21 cellular contexts compared by ENCODE assay signal in genomic region chr10:118953598-118953997, GRCh38.
"Had no signal": no experiment of that assay in that cellular context is flagged by ENCODE, and none has a peak within 500 bp of the region (broad histone marks: within the 10 kb centered on the region; RNA-seq: fewer than 3 reads in every experiment).

No MANE protein-coding gene starts in this region.

- H3K27ac ChIP-seq: body of pancreas, epithelial cell of prostate, hepatocyte, spleen, transverse colon had no signal

- H2AFZ ChIP-seq: hepatocyte had no signal

- H3K79me2 ChIP-seq: hepatocyte had no signal

- H3K9me3 ChIP-seq: body of pancreas, spleen, transverse colon had no signal

- ATAC-seq: activated naive CD4-positive, alpha-beta T cell treated with anti-CD3 and anti-CD28 coated beads, Interleukin-2, amount 50 U/mL, for 72 hours; body of pancreas; left colon; naive thymus-derived CD8-positive, alpha-beta T cell; WTC11 had no signal

- DNase-seq: activated CD4-positive, alpha-beta memory T cell treated with anti-CD3 and anti-CD28 coated beads, Interleukin-2, amount 10 ng/mL, durations not matched to agents 7 days and 5 days; activated CD4-positive, alpha-beta T cell treated with anti-CD3 and anti-CD28 coated beads for 1 hour; activated CD4-positive, alpha-beta T cell treated with anti-CD3 and anti-CD28 coated beads, Interleukin-2, amount 10 ng/mL, durations not matched to agents 7 days and 5 days; activated naive CD4-positive, alpha-beta T cell; activated T-cell treated with anti-CD3 and anti-CD28 coated beads, Interleukin-2, amount 50 U/mL, for 48 hours; dermis blood vessel endothelial cell; effector CD8-positive, alpha-beta T cell; glutamatergic neuron; left colon; naive thymus-derived CD8-positive, alpha-beta T cell; spleen; stimulated activated naive CD4-positive, alpha-beta T cell; T-helper 2 cell; transverse colon had no signal

- H3K4me1 Mint-ChIP-seq: activated CD4-positive, alpha-beta T cell treated with anti-CD3 and anti-CD28 coated beads, Interleukin-2, amount 10 ng/mL, durations not matched to agents 7 days and 5 days; naive thymus-derived CD8-positive, alpha-beta T cell had no signal

- H3K4me1 ChIP-seq: body of pancreas had no signal

- H3K27me3 ChIP-seq: body of pancreas, hepatocyte, spleen, transverse colon had no signal

- H3K36me3 Mint-ChIP-seq: activated naive CD4-positive, alpha-beta T cell treated with anti-CD3 and anti-CD28 coated beads, Interleukin-2, amount 50 U/mL, for 72 hours; naive thymus-derived CD8-positive, alpha-beta T cell; WTC11 had no signal

- H3K27ac Mint-ChIP-seq: activated CD4-positive, alpha-beta memory T cell treated with anti-CD3 and anti-CD28 coated beads, Interleukin-2, amount 10 ng/mL, durations not matched to agents 7 days and 5 days; activated CD4-positive, alpha-beta T cell treated with anti-CD3 and anti-CD28 coated beads, Interleukin-2, amount 10 ng/mL, durations not matched to agents 7 days and 5 days; activated naive CD4-positive, alpha-beta T cell treated with anti-CD3 and anti-CD28 coated beads, Interleukin-2, amount 50 U/mL, for 72 hours; activated T-helper 2 cell treated with anti-CD3 and anti-CD28 coated beads, Interferon-gamma antibody, Interleukin-2, Interleukin-4, amounts not matched to agents 10 μg/mL and 5 μg/mL and 100 μg/mL, durations not matched to agents 14 hours and 24 hours and 36 hours; naive thymus-derived CD8-positive, alpha-beta T cell; WTC11 had no signal

- H3K4me3 ChIP-seq: body of pancreas, hepatocyte, spleen, transverse colon had no signal

- H3K9me3 Mint-ChIP-seq: activated CD4-positive, alpha-beta memory T cell treated with anti-CD3 and anti-CD28 coated beads, Interleukin-2, amount 10 ng/mL, durations not matched to agents 7 days and 5 days; activated CD4-positive, alpha-beta T cell treated with anti-CD3 and anti-CD28 coated beads, Interleukin-2, amount 10 ng/mL, durations not matched to agents 7 days and 5 days; activated naive CD4-positive, alpha-beta T cell treated with anti-CD3 and anti-CD28 coated beads, Interleukin-2, amount 50 U/mL, for 72 hours; activated T-helper 2 cell treated with anti-CD3 and anti-CD28 coated beads, Interferon-gamma antibody, Interleukin-2, Interleukin-4, amounts not matched to agents 10 μg/mL and 5 μg/mL and 100 μg/mL, durations not matched to agents 14 hours and 24 hours and 36 hours; neural crest cell; WTC11 had no signal

- H3K4me2 ChIP-seq: hepatocyte had no signal

- H3K4me3 Mint-ChIP-seq: activated CD4-positive, alpha-beta memory T cell treated with anti-CD3 and anti-CD28 coated beads, Interleukin-2, amount 10 ng/mL, durations not matched to agents 7 days and 5 days; activated CD4-positive, alpha-beta T cell treated with anti-CD3 and anti-CD28 coated beads, Interleukin-2, amount 10 ng/mL, durations not matched to agents 7 days and 5 days; naive thymus-derived CD8-positive, alpha-beta T cell; neural crest cell; WTC11 had no signal

- H3K36me3 ChIP-seq: spleen, transverse colon had no signal
